Comparison of ENCODE assay signal across 6 cellular contexts in genomic region chr18:38720181-38720580, GRCh38.
A peak's percentile ranks its signal among the peaks of the same experiment; 100 is the strongest.
DNase-seq lines count a peak whose midpoint lies in the region; ATAC-seq and TF ChIP-seq lines count a peak whose summit lies in the region.
"Not testable (repeated sequence)": the region's sequence is repeated elsewhere in the genome, so short reads cannot be mapped to it uniquely, and the experiment has no call there.

No MANE protein-coding gene starts in this region.

- H3K9me3 ChIP-seq in prostate gland, result not testable (repeated sequence)

- not testable (repeated sequence) for BruUV-seq in MCF 10A (replicated peaks; lab: Mats Ljungman, UMichigan)

- CTCF ChIA-PET in MCF 10A (lab: Yijun Ruan, JAX), result not testable (repeated sequence)

- H3K27me3 Mint-ChIP-seq in MCF 10A (ENCODE audit: insufficient read depth, unreplicated experiment), result not testable (repeated sequence)

- DNase-seq in LNCaP clone FGC (ENCODE audit: low read depth), result peak; percentile 13
- not testable (repeated sequence) for DNase-seq in MCF 10A (ENCODE audit: unreplicated experiment)
- DNase-seq in epithelial cell of esophagus (ENCODE audit: low read depth), result peak; percentile 71
- DNase-seq in foreskin keratinocyte, result peak; percentile 51 to 87
- peak; percentile 51 for DNase-seq in prostate gland (ENCODE audit: low spot score)

- POLR2A ChIA-PET in MCF 10A (lab: Yijun Ruan, JAX), result interaction anchor here (0.6 to 2.0 kb wide), 6 partner anchors 8 to 471 kb away, joined by 3 to 4 read pairs (median 3); no protein-coding TSS in a partner anchor

- not testable (repeated sequence) for H3K4me1 Mint-ChIP-seq in MCF 10A (ENCODE audit: insufficient read depth, unreplicated experiment)

- TF ChIP-seq CTCF in C4-2B (conservative IDR thresholded peaks at IDR 0.05); LNCaP clone FGC (IDR thresholded peaks at IDR 0.05; ENCODE audit: control insufficient read depth, extremely low read depth, insufficient read depth); MCF 10A (IDR thresholded peaks at IDR 0.05; ENCODE audit: unreplicated experiment); epithelial cell of esophagus (IDR thresholded peaks at IDR 0.05; ENCODE audit: insufficient read depth, low read depth, low read length, missing control alignments); foreskin keratinocyte (conservative IDR thresholded peaks at IDR 0.05); prostate gland (IDR thresholded peaks at IDR 0.05): not testable (repeated sequence)

- not testable (repeated sequence) for H3K4me1 ChIP-seq in foreskin keratinocyte; prostate gland (replicated peaks)

- intact Hi-C loops in MCF 10A (cut with micrococcal nuclease); prostate gland (cut with DNase I): not testable (repeated sequence)

- TF ChIP-seq POLR2A in prostate gland (IDR thresholded peaks at IDR 0.05), result not testable (repeated sequence)

- H3K4me3 Mint-ChIP-seq in MCF 10A (ENCODE audit: unreplicated experiment), result not testable (repeated sequence)

- 48% methylated on average over 2 of the region's 2 CpGs for WGBS in prostate gland

- H3K4me3 ChIP-seq in LNCaP clone FGC (ENCODE audit: low read depth, low read length); epithelial cell of esophagus (ENCODE audit: low read length); prostate gland: not testable (repeated sequence)

- not testable (repeated sequence) for H3K36me3 Mint-ChIP-seq in MCF 10A (ENCODE audit: insufficient read depth, unreplicated experiment)

- H3K27ac ChIP-seq in C4-2B (peak overlapping the region; percentile 72), prostate gland (peak overlapping the region; percentile 70 to 81)
- not testable (repeated sequence) for H3K27ac ChIP-seq in foreskin keratinocyte

- H3K27ac Mint-ChIP-seq in MCF 10A (ENCODE audit: low read depth, unreplicated experiment), result peak overlapping the region; percentile 93

- not testable (repeated sequence) for H3K9me3 Mint-ChIP-seq in MCF 10A (ENCODE audit: unreplicated experiment)

- H3K36me3 ChIP-seq in prostate gland, result not testable (repeated sequence)

- H3K27me3 ChIP-seq in foreskin keratinocyte; prostate gland (replicated peaks; ENCODE audit: insufficient read depth): not testable (repeated sequence)

- ATAC-seq in foreskin keratinocyte, result not testable (repeated sequence)
